ENCODE assay signal across 18 cellular contexts in the genomic region with DNA sequence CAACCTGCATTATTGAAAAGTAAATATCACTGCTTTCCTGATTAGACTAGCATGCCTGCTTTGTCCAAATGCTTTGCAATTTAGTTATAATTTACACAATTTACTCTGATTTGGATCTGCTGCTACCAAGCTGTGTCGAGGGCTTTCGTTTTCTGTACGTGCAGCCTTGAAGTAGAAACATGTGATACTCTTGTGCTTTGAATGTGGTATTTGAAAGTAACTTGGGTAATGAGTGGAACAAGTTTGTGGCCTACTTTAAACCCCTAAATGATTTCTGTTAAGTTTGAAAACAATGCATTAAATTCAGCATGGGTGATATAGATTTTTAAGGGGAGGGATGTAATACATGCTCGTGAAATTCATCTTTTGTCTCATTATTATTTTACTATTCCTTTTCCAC.
DNase-seq lines count a peak whose midpoint lies in the region; ATAC-seq, FAIRE-seq and TF ChIP-seq lines count a peak whose summit lies in the region.
"Had no signal": no experiment of that assay in that cellular context is flagged by ENCODE, and none has a peak within 500 bp of the region (broad histone marks: within the 10 kb centered on the region; RNA-seq: fewer than 3 reads in every experiment).

No MANE protein-coding gene starts in this region.

- DNase-seq in epithelial cell of esophagus (ENCODE audit: low read depth) (peak; percentile 1), D721Med (ENCODE audit: insufficient read length, low spot score) (no peak), hippocampal formation (lab: John Stamatoyannopoulos, UW) (no peak), cerebellum (ENCODE audit: low spot score) (no peak)
- DNase-seq in activated CD8-positive, alpha-beta T cell treated with anti-CD3 and anti-CD28 coated beads, Interleukin-2, amount 10 ng/mL, durations not matched to agents 7 days and 5 days = no peak
- DNase-seq: activated CD4-positive, alpha-beta T cell treated with anti-CD3 and anti-CD28 coated beads for 4 hours; activated T-cell treated with anti-CD3 and anti-CD28 coated beads, Interleukin-2, amount 50 U/mL, for 1 hour; CD4-positive, alpha-beta memory T cell; endodermal cell; gastrocnemius medialis; HCEC 1CT; NCI-H2171; SIG-M5; T-helper 9 cell had no signal

- no peak for FAIRE-seq in D721Med (lab: Jason Lieb, UNC)

- H3K27me3 Mint-ChIP-seq in activated CD8-positive, alpha-beta T cell treated with anti-CD3 and anti-CD28 coated beads, Interleukin-2, amount 10 ng/mL, durations not matched to agents 7 days and 5 days (ENCODE audit: low read depth) = no peaks in the 10 kb centered on the region
- H3K27me3 Mint-ChIP-seq: CD4-positive, alpha-beta memory T cell had no signal

- CTCF ChIA-PET in activated CD8-positive, alpha-beta T cell treated with anti-CD3 and anti-CD28 coated beads, Interleukin-2, amount 10 ng/mL, durations not matched to agents 7 days and 5 days (lab: Charles Lee) = no interaction called here

- H3K4me1 Mint-ChIP-seq in activated CD8-positive, alpha-beta T cell treated with anti-CD3 and anti-CD28 coated beads, Interleukin-2, amount 10 ng/mL, durations not matched to agents 7 days and 5 days (ENCODE audit: low read depth) = no peaks in the 10 kb centered on the region
- H3K4me1 Mint-ChIP-seq: CD4-positive, alpha-beta memory T cell; endodermal cell had no signal

- TF ChIP-seq CTCF in epithelial cell of esophagus (IDR thresholded peaks at IDR 0.05; ENCODE audit: insufficient read depth, low read depth, low read length, missing control alignments) (no peak), D721Med (IDR thresholded peaks at IDR 0.05; ENCODE audit: insufficient read depth, missing control alignments) (no peak)

- no peaks in the 10 kb centered on the region for H3K9me3 Mint-ChIP-seq in activated CD8-positive, alpha-beta T cell treated with anti-CD3 and anti-CD28 coated beads, Interleukin-2, amount 10 ng/mL, durations not matched to agents 7 days and 5 days (ENCODE audit: insufficient read depth)
- H3K9me3 Mint-ChIP-seq: endodermal cell, nephron had no signal

- H3K4me3 ChIP-seq in epithelial cell of esophagus (ENCODE audit: low read length) = no peak overlapping the region
- H3K4me3 ChIP-seq: gastrocnemius medialis had no signal

- POLR2A ChIA-PET in activated CD8-positive, alpha-beta T cell treated with anti-CD3 and anti-CD28 coated beads, Interleukin-2, amount 10 ng/mL, durations not matched to agents 7 days and 5 days (lab: Charles Lee) = no interaction called here

- H3K4me3 Mint-ChIP-seq in activated CD8-positive, alpha-beta T cell treated with anti-CD3 and anti-CD28 coated beads, Interleukin-2, amount 10 ng/mL, durations not matched to agents 7 days and 5 days = no peak overlapping the region
- H3K4me3 Mint-ChIP-seq: CD4-positive, alpha-beta memory T cell; endodermal cell; nephron had no signal

- ATAC-seq in GM18498 (IDR thresholded peaks at IDR 0.05; ENCODE audit: unreplicated experiment) (peak; percentile 63), GM21529 (IDR thresholded peaks at IDR 0.05; ENCODE audit: unreplicated experiment) (peak; percentile 81), HG03439 (IDR thresholded peaks at IDR 0.05; ENCODE audit: unreplicated experiment) (peak; percentile 73)
- ATAC-seq in activated CD8-positive, alpha-beta T cell treated with anti-CD3 and anti-CD28 coated beads, Interleukin-2, amount 10 ng/mL, durations not matched to agents 7 days and 5 days = no peak
- ATAC-seq: gastrocnemius medialis had no signal

- no peaks in the 10 kb centered on the region for H3K36me3 Mint-ChIP-seq in activated CD8-positive, alpha-beta T cell treated with anti-CD3 and anti-CD28 coated beads, Interleukin-2, amount 10 ng/mL, durations not matched to agents 7 days and 5 days (ENCODE audit: low read depth)
- H3K36me3 Mint-ChIP-seq: CD4-positive, alpha-beta memory T cell had no signal

- no peak overlapping the region for H3K27ac Mint-ChIP-seq in activated CD8-positive, alpha-beta T cell treated with anti-CD3 and anti-CD28 coated beads, Interleukin-2, amount 10 ng/mL, durations not matched to agents 7 days and 5 days
- H3K27ac Mint-ChIP-seq: CD4-positive, alpha-beta memory T cell; endodermal cell; nephron had no signal
